ENCODE assay signal across 18 cellular contexts in genomic region chr1:82604524-82604923, GRCh38.
A peak's percentile ranks its signal among the peaks of the same experiment; 100 is the strongest.
DNase-seq lines count a peak whose midpoint lies in the region; ATAC-seq and TF ChIP-seq lines count a peak whose summit lies in the region.
"Had no signal": no experiment of that assay in that cellular context is flagged by ENCODE, and none has a peak within 500 bp of the region (broad histone marks: within the 10 kb centered on the region; RNA-seq: fewer than 3 reads in every experiment).

No MANE protein-coding gene starts in this region.

- H3K4me3 ChIP-seq in GM23338, result no peak overlapping the region
- no peak overlapping the region for H3K4me3 ChIP-seq in epithelial cell of esophagus (ENCODE audit: low read length)
- H3K4me3 ChIP-seq: uterus had no signal

- H3K4me1 Mint-ChIP-seq in GM23338, result peaks cover 4% of the 10 kb centered on the region; the same call in 1 of the 3 replicates
- H3K4me1 Mint-ChIP-seq in nephron progenitor cell, result peaks cover 4% of the 10 kb centered on the region
- H3K4me1 Mint-ChIP-seq: stimulated activated naive CD8-positive, alpha-beta T cell treated with anti-CD3 and anti-CD28 coated beads, Interleukin-15, amount 100 ng/mL, for 72 hours had no signal

- H3F3A ChIP-seq in GM23338 (replicated peaks; ENCODE audit: low read depth), result no peaks in the 10 kb centered on the region

- H3K36me3 Mint-ChIP-seq in GM23338 (ENCODE audit: low read depth) (no peaks in the 10 kb centered on the region), nephron progenitor cell (ENCODE audit: low read depth) (no peaks in the 10 kb centered on the region)

- peak; percentile 68 for DNase-seq in GM23338 (ENCODE audit: low spot score)
- DNase-seq in NOMO-1 treated with dmso at 0.1 percent for 144 hours (lab: John Stamatoyannopoulos, UW; ENCODE audit: unreplicated experiment), result peak; percentile 13
- peak; percentile 6 for DNase-seq in epithelial cell of esophagus (ENCODE audit: low read depth)
- peak; percentile 17 for DNase-seq in nephron progenitor cell
- DNase-seq in NCI-H69 (lab: John Stamatoyannopoulos, UW), result no peak
- DNase-seq in substantia nigra (lab: John Stamatoyannopoulos, UW), result no peak
- DNase-seq: activated CD4-positive, alpha-beta T cell treated with anti-CD3 and anti-CD28 coated beads for 1 hour; activated gamma-delta T cell treated with Interleukin-2 at 50 U/mL for 16 hours; glutamatergic neuron; left cardiac atrium; NCI-H1694; NCI-H510A treated with DMSO at 0.1 percent for 48 hours; stimulated activated naive CD8-positive, alpha-beta T cell treated with anti-CD3 and anti-CD28 coated beads, Interleukin-15, amount 100 ng/mL, for 72 hours; uterus had no signal

- H3K27ac ChIP-seq in GM23338 (ENCODE audit: low read depth), result no peak overlapping the region
- H3K27ac ChIP-seq in substantia nigra (ENCODE audit: low read depth, low read length, poor library complexity, severe bottlenecking), result no peak overlapping the region
- H3K27ac ChIP-seq: KMS-11, uterus had no signal

- no peaks in the 10 kb centered on the region for H3K36me3 ChIP-seq in GM23338 (ENCODE audit: insufficient read depth)
- H3K36me3 ChIP-seq: uterus had no signal

- peak; percentile 32 to 52; a peak in 3 of 4 replicates for TF ChIP-seq CTCF in GM23338 (conservative IDR thresholded peaks at IDR 0.05; ENCODE audit: low read depth in 2 of 2)
- peak; percentile 21 for TF ChIP-seq CTCF in epithelial cell of esophagus (IDR thresholded peaks at IDR 0.05; ENCODE audit: insufficient read depth, low read depth, low read length, missing control alignments)
- TF ChIP-seq CTCF in nephron progenitor cell (IDR thresholded peaks at IDR 0.05), result peak; percentile 37

- no peaks in the 10 kb centered on the region for H3K4me1 ChIP-seq in GM23338 (ENCODE audit: insufficient read depth)
- H3K4me1 ChIP-seq: uterus had no signal

- peak; percentile 88 for ATAC-seq in GM23338
- ATAC-seq in activated CD4-positive, CD25-positive, alpha-beta regulatory T cell treated with anti-CD3 and anti-CD28 coated beads, Interleukin-2, amount 50 U/mL, for 24 hours, result no peak
- no peak for ATAC-seq in HG03108 (IDR thresholded peaks at IDR 0.05; ENCODE audit: unreplicated experiment)
- ATAC-seq: left cardiac atrium; stimulated activated naive CD8-positive, alpha-beta T cell treated with anti-CD3 and anti-CD28 coated beads, Interleukin-15, amount 100 ng/mL, for 72 hours had no signal

- no peak overlapping the region for H3K4me2 ChIP-seq in GM23338
- H3K4me2 ChIP-seq: KMS-11 had no signal

- H3K27ac Mint-ChIP-seq in GM23338 (no peak overlapping the region), nephron progenitor cell (no peak overlapping the region)
- H3K27ac Mint-ChIP-seq: stimulated activated naive CD8-positive, alpha-beta T cell treated with anti-CD3 and anti-CD28 coated beads, Interleukin-15, amount 100 ng/mL, for 72 hours; T-helper 1 cell treated with Interleukin-12 subunit alpha and Interleukin-12 subunit beta and Interleukin-4 antibody, amounts not matched to agents 30 μg/mL and 1 μg/mL, for 36 hours had no signal

- H3K27me3 Mint-ChIP-seq in GM23338 (ENCODE audit: insufficient read depth, low read depth, poor library complexity) (no peaks in the 10 kb centered on the region), nephron progenitor cell (ENCODE audit: low read depth, poor library complexity) (no peaks in the 10 kb centered on the region)
- H3K27me3 Mint-ChIP-seq: stimulated activated naive CD8-positive, alpha-beta T cell treated with anti-CD3 and anti-CD28 coated beads, Interleukin-15, amount 100 ng/mL, for 72 hours had no signal

- H2AFZ ChIP-seq in GM23338, result no peak overlapping the region

- no peaks in the 10 kb centered on the region; the same call in 2 of the 3 replicates for H3K9me3 Mint-ChIP-seq in GM23338
- H3K9me3 Mint-ChIP-seq in nephron progenitor cell, result no peaks in the 10 kb centered on the region
- H3K9me3 Mint-ChIP-seq: stimulated activated naive CD8-positive, alpha-beta T cell treated with anti-CD3 and anti-CD28 coated beads, Interleukin-15, amount 100 ng/mL, for 72 hours; T-helper 1 cell treated with Interleukin-12 subunit alpha and Interleukin-12 subunit beta and Interleukin-4 antibody, amounts not matched to agents 30 μg/mL and 1 μg/mL, for 36 hours had no signal

- H3K27me3 ChIP-seq in GM23338 (ENCODE audit: insufficient read depth), result no peaks in the 10 kb centered on the region
- H3K27me3 ChIP-seq: uterus had no signal

- no peaks in the 10 kb centered on the region for H3K9me2 ChIP-seq in GM23338 (ENCODE audit: insufficient read depth)

- H3K4me3 Mint-ChIP-seq in GM23338 (no peak overlapping the region), nephron progenitor cell (no peak overlapping the region)
- H3K4me3 Mint-ChIP-seq: stimulated activated naive CD8-positive, alpha-beta T cell treated with anti-CD3 and anti-CD28 coated beads, Interleukin-15, amount 100 ng/mL, for 72 hours; T-helper 1 cell treated with Interleukin-12 subunit alpha and Interleukin-12 subunit beta and Interleukin-4 antibody, amounts not matched to agents 30 μg/mL and 1 μg/mL, for 36 hours had no signal

- no peaks in the 10 kb centered on the region for H3K79me2 ChIP-seq in GM23338 (replicated peaks; ENCODE audit: insufficient read depth)

- no peaks in the 10 kb centered on the region for H4K20me1 ChIP-seq in GM23338 (replicated peaks; ENCODE audit: insufficient read depth)

TF ChIP-seq in GM23338, 12 proteins besides CTCF, POLR2A, EP300 and RAD21:
- no peak for TF ChIP-seq JUNB (IDR thresholded peaks at IDR 0.05; ENCODE audit: unreplicated experiment)
- no peak for TF ChIP-seq STAT1 (IDR thresholded peaks at IDR 0.05; ENCODE audit: unreplicated experiment)
- TF ChIP-seq ZNF331 (CRISPR knock-in tag; IDR thresholded peaks at IDR 0.05; ENCODE audit: low read depth), result no peak
TF ChIP-seq in GM23338: peak in this region for 0.

Comparison
In these comparisons a context has a peak if more than half of its experiments do, and no peak if none do; other contexts are left out.
1. DNase-seq: peak in GM23338 (single experiment), NOMO-1 treated with dmso at 0.1 percent for 144 hours (single experiment), epithelial cell of esophagus (single experiment) and nephron progenitor cell (single experiment); none in NCI-H69 (single experiment) and substantia nigra (0 of 49).
2. Peak in every context shown above with its lines, with median percentiles within 50 percentile points of each other: CTCF ChIP-seq.